ENCODE assay signal across 13 cellular contexts in genomic region chr18:74528478-74528877, GRCh38.
DNase-seq lines count a peak whose midpoint lies in the region; ATAC-seq lines count a peak whose summit lies in the region.
"Had no signal": no experiment of that assay in that cellular context is flagged by ENCODE, and none has a peak within 500 bp of the region (broad histone marks: within the 10 kb centered on the region; RNA-seq: fewer than 3 reads in every experiment).

No MANE protein-coding gene starts in this region.

- peak; percentile 73 for ATAC-seq in GM18517 (IDR thresholded peaks at IDR 0.05; ENCODE audit: unreplicated experiment)
- ATAC-seq in GM21528 (IDR thresholded peaks at IDR 0.05; ENCODE audit: low FRiP score, unreplicated experiment) = peak; percentile 77
- peak; percentile 66 for ATAC-seq in HG03066 (IDR thresholded peaks at IDR 0.05; ENCODE audit: low read depth, unreplicated experiment)
- ATAC-seq: activated CD8-positive, alpha-beta memory T cell treated with anti-CD3 and anti-CD28 coated beads, Interleukin-2, amount 10 ng/mL, durations not matched to agents 7 days and 5 days had no signal

- peak; percentile 25 for DNase-seq in NCI-H526 treated with DMSO at 0.1 percent for 48 hours (lab: John Stamatoyannopoulos, UW)
- no peak for DNase-seq in NAMALWA (ENCODE audit: low spot score)
- no peak for DNase-seq in D341Med (ENCODE audit: low spot score)
- no peak for DNase-seq in kidney tubule cell (ENCODE audit: low spot score)
- no peak for DNase-seq in amygdala (lab: John Stamatoyannopoulos, UW)
- DNase-seq: activated CD4-positive, CD25-positive, alpha-beta regulatory T cell treated with anti-CD3 and anti-CD28 coated beads, Interleukin-2, amount 50 U/mL, for 72 hours; activated CD8-positive, alpha-beta memory T cell treated with anti-CD3 and anti-CD28 coated beads, Interleukin-2, amount 10 ng/mL, durations not matched to agents 7 days and 5 days; activated naive CD4-positive, alpha-beta T cell; retina; stimulated activated CD4-positive, alpha-beta T cell treated with anti-CD3 and anti-CD28 coated beads, Interleukin-15, amount 100 ng/mL, for 24 hours had no signal
